In genomic region chr13:103983948-103984347, GRCh38 we compare ENCODE assay signal across 36 cellular contexts.
"Had no signal": no experiment of that assay in that cellular context is flagged by ENCODE, and none has a peak within 500 bp of the region (broad histone marks: within the 10 kb centered on the region; RNA-seq: fewer than 3 reads in every experiment).

No MANE protein-coding gene starts in this region.

- H3K9me3 Mint-ChIP-seq: activated CD4-positive, alpha-beta T cell treated with anti-CD3 and anti-CD28 coated beads, Interleukin-2, amount 10 ng/mL, durations not matched to agents 7 days and 5 days; activated naive CD4-positive, alpha-beta T cell treated with anti-CD3 and anti-CD28 coated beads, Interleukin-2, amount 50 U/mL, for 24 hours; activated naive CD8-positive, alpha-beta T cell treated with anti-CD3 and anti-CD28 coated beads, Interleukin-2, amount 10 ng/mL, durations not matched to agents 7 days and 5 days; activated naive CD8-positive, alpha-beta T cell treated with anti-CD3 and anti-CD28 coated beads, Interleukin-2, amount 50 U/mL, for 24 hours; activated T-cell treated with anti-CD3 and anti-CD28 coated beads, Interleukin-2, amount 50 U/mL, for 24 hours; brain; T-helper 1 cell treated with Interleukin-12 subunit alpha and Interleukin-12 subunit beta and Interleukin-4 antibody, amounts not matched to agents 30 μg/mL and 1 μg/mL, for 36 hours had no signal

- H3K9me3 ChIP-seq: ascending aorta had no signal

- H3K27ac Mint-ChIP-seq: activated B cell treated with CpG ODN at 0.5 μM for 24 hours; activated CD4-positive, alpha-beta memory T cell treated with anti-CD3 and anti-CD28 coated beads, Interleukin-2, amount 10 ng/mL, durations not matched to agents 7 days and 5 days; activated CD4-positive, alpha-beta T cell treated with anti-CD3 and anti-CD28 coated beads, Interleukin-2, amount 10 ng/mL, durations not matched to agents 7 days and 5 days; activated CD8-positive, alpha-beta memory T cell treated with anti-CD3 and anti-CD28 coated beads, Interleukin-2, amount 10 ng/mL, durations not matched to agents 7 days and 5 days; activated CD8-positive, alpha-beta T cell treated with anti-CD3 and anti-CD28 coated beads, Interleukin-2, amount 10 ng/mL, durations not matched to agents 7 days and 5 days; activated naive CD4-positive, alpha-beta T cell treated with anti-CD3 and anti-CD28 coated beads, Interleukin-2, amount 10 ng/mL, durations not matched to agents 7 days and 5 days; activated naive CD4-positive, alpha-beta T cell treated with anti-CD3 and anti-CD28 coated beads, Interleukin-2, amount 50 U/mL, for 24 hours; activated naive CD8-positive, alpha-beta T cell; activated naive CD8-positive, alpha-beta T cell treated with anti-CD3 and anti-CD28 coated beads, Interleukin-2, amount 10 ng/mL, durations not matched to agents 7 days and 5 days; activated naive CD8-positive, alpha-beta T cell treated with anti-CD3 and anti-CD28 coated beads, Interleukin-2, amount 50 U/mL, for 24 hours; activated T-cell treated with anti-CD3 and anti-CD28 coated beads, Interleukin-2, amount 50 U/mL, for 24 hours; activated T-helper 2 cell treated with anti-CD3 and anti-CD28 coated beads, Interferon-gamma antibody, Interleukin-2, Interleukin-4, amounts not matched to agents 10 μg/mL and 5 μg/mL and 100 μg/mL, durations not matched to agents 14 hours and 24 hours and 36 hours; brain; T-helper 1 cell treated with Interleukin-12 subunit alpha and Interleukin-12 subunit beta and Interleukin-4 antibody, amounts not matched to agents 30 μg/mL and 1 μg/mL, for 36 hours; T-helper 2 cell treated with Interferon-gamma antibody and Interleukin-4, amounts not matched to agents 5 μg/mL and 100 μg/mL, for 36 hours had no signal

- DNase-seq: activated B cell treated with CpG ODN at 0.5 μM for 24 hours; activated CD4-positive, alpha-beta memory T cell treated with anti-CD3 and anti-CD28 coated beads, Interleukin-2, amount 10 ng/mL, durations not matched to agents 7 days and 5 days; activated CD4-positive, alpha-beta T cell treated with anti-CD3 and anti-CD28 coated beads for 4 hours; activated CD4-positive, alpha-beta T cell treated with anti-CD3 and anti-CD28 coated beads, Interleukin-2, amount 10 ng/mL, durations not matched to agents 7 days and 5 days; activated CD4-positive, alpha-beta T cell treated with anti-CD3 and anti-CD28 coated beads, Interleukin-2, amount 50 U/mL, for 48 hours; activated CD4-positive, CD25-positive, alpha-beta regulatory T cell treated with anti-CD3 and anti-CD28 coated beads, Interleukin-2, amount 50 U/mL, for 72 hours; activated CD8-positive, alpha-beta memory T cell treated with anti-CD3 and anti-CD28 coated beads for 24 hours; activated CD8-positive, alpha-beta memory T cell treated with anti-CD3 and anti-CD28 coated beads, Interleukin-2, amount 10 ng/mL, durations not matched to agents 7 days and 5 days; activated CD8-positive, alpha-beta memory T cell treated with anti-CD3 and anti-CD28 coated beads, Interleukin-2, amount 50 U/mL, for 48 hours; activated CD8-positive, alpha-beta T cell treated with anti-CD3 and anti-CD28 coated beads, Interleukin-2, amount 10 ng/mL, durations not matched to agents 7 days and 5 days; activated effector memory CD4-positive, alpha-beta T cell treated with Interleukin-2 at 50 U/mL for 16 hours; activated gamma-delta T cell; activated naive CD4-positive, alpha-beta T cell treated with anti-CD3 and anti-CD28 coated beads, Interleukin-2, amount 10 ng/mL, durations not matched to agents 7 days and 5 days; activated naive CD4-positive, alpha-beta T cell treated with Interleukin-2 at 50 U/mL for 16 hours; activated naive CD8-positive, alpha-beta T cell treated with anti-CD3 and anti-CD28 coated beads, Interleukin-2, amount 10 ng/mL, durations not matched to agents 7 days and 5 days; activated naive CD8-positive, alpha-beta T cell treated with anti-CD3 and anti-CD28 coated beads, Interleukin-2, amount 50 U/mL, for 24 hours; activated T-cell treated with anti-CD3 and anti-CD28 coated beads, Interleukin-2, amount 50 U/mL, for 24 hours; activated T-cell treated with anti-CD3 and anti-CD28 coated beads, Interleukin-2, amount 50 U/mL, for 48 hours; amygdala; anterior cingulate cortex; caudate nucleus; cerebellar nuclear complex; T-helper 2 cell; T-helper 9 cell had no signal

- H3K27me3 ChIP-seq: ascending aorta, cardiac muscle cell had no signal

- H3K36me3 ChIP-seq: ascending aorta, cardiac muscle cell had no signal

- H3K4me1 ChIP-seq: ascending aorta had no signal

- H3K4me1 Mint-ChIP-seq: activated B cell treated with CpG ODN at 0.5 μM for 24 hours; activated CD4-positive, alpha-beta memory T cell treated with anti-CD3 and anti-CD28 coated beads, Interleukin-2, amount 10 ng/mL, durations not matched to agents 7 days and 5 days; activated CD4-positive, alpha-beta T cell treated with anti-CD3 and anti-CD28 coated beads, Interleukin-2, amount 10 ng/mL, durations not matched to agents 7 days and 5 days; activated CD8-positive, alpha-beta memory T cell treated with anti-CD3 and anti-CD28 coated beads, Interleukin-2, amount 10 ng/mL, durations not matched to agents 7 days and 5 days; activated naive CD4-positive, alpha-beta T cell treated with anti-CD3 and anti-CD28 coated beads, Interleukin-2, amount 10 ng/mL, durations not matched to agents 7 days and 5 days; activated naive CD4-positive, alpha-beta T cell treated with anti-CD3 and anti-CD28 coated beads, Interleukin-2, amount 50 U/mL, for 24 hours; activated naive CD8-positive, alpha-beta T cell treated with anti-CD3 and anti-CD28 coated beads, Interleukin-2, amount 10 ng/mL, durations not matched to agents 7 days and 5 days; activated naive CD8-positive, alpha-beta T cell treated with anti-CD3 and anti-CD28 coated beads, Interleukin-2, amount 50 U/mL, for 24 hours; brain; central memory CD8-positive, alpha-beta T cell had no signal

- H3K4me3 Mint-ChIP-seq: activated B cell treated with CpG ODN at 0.5 μM for 24 hours; activated CD4-positive, alpha-beta memory T cell treated with anti-CD3 and anti-CD28 coated beads, Interleukin-2, amount 10 ng/mL, durations not matched to agents 7 days and 5 days; activated CD4-positive, alpha-beta T cell treated with anti-CD3 and anti-CD28 coated beads, Interleukin-2, amount 10 ng/mL, durations not matched to agents 7 days and 5 days; activated CD8-positive, alpha-beta memory T cell treated with anti-CD3 and anti-CD28 coated beads, Interleukin-2, amount 10 ng/mL, durations not matched to agents 7 days and 5 days; activated CD8-positive, alpha-beta T cell treated with anti-CD3 and anti-CD28 coated beads, Interleukin-2, amount 10 ng/mL, durations not matched to agents 7 days and 5 days; activated naive CD4-positive, alpha-beta T cell treated with anti-CD3 and anti-CD28 coated beads, Interleukin-2, amount 10 ng/mL, durations not matched to agents 7 days and 5 days; activated naive CD4-positive, alpha-beta T cell treated with anti-CD3 and anti-CD28 coated beads, Interleukin-2, amount 50 U/mL, for 24 hours; activated naive CD8-positive, alpha-beta T cell; activated naive CD8-positive, alpha-beta T cell treated with anti-CD3 and anti-CD28 coated beads, Interleukin-2, amount 10 ng/mL, durations not matched to agents 7 days and 5 days; activated naive CD8-positive, alpha-beta T cell treated with anti-CD3 and anti-CD28 coated beads, Interleukin-2, amount 50 U/mL, for 24 hours; activated T-cell treated with anti-CD3 and anti-CD28 coated beads, Interleukin-2, amount 50 U/mL, for 24 hours; brain; central memory CD8-positive, alpha-beta T cell; T-helper 1 cell treated with Interleukin-12 subunit alpha and Interleukin-12 subunit beta and Interleukin-4 antibody, amounts not matched to agents 30 μg/mL and 1 μg/mL, for 36 hours; T-helper 2 cell treated with Interferon-gamma antibody and Interleukin-4, amounts not matched to agents 5 μg/mL and 100 μg/mL, for 36 hours had no signal

- FAIRE-seq: bronchial epithelial cell, TTC549 had no signal

- H3K27ac ChIP-seq: ascending aorta, cardiac muscle cell, VCaP had no signal

- H3K36me3 Mint-ChIP-seq: activated CD8-positive, alpha-beta memory T cell treated with anti-CD3 and anti-CD28 coated beads, Interleukin-2, amount 10 ng/mL, durations not matched to agents 7 days and 5 days; activated naive CD4-positive, alpha-beta T cell treated with anti-CD3 and anti-CD28 coated beads, Interleukin-2, amount 10 ng/mL, durations not matched to agents 7 days and 5 days; activated naive CD4-positive, alpha-beta T cell treated with anti-CD3 and anti-CD28 coated beads, Interleukin-2, amount 50 U/mL, for 24 hours; activated naive CD8-positive, alpha-beta T cell; activated naive CD8-positive, alpha-beta T cell treated with anti-CD3 and anti-CD28 coated beads, Interleukin-2, amount 10 ng/mL, durations not matched to agents 7 days and 5 days; brain had no signal

- H3K4me3 ChIP-seq: ascending aorta, cardiac muscle cell had no signal

- ATAC-seq: activated CD8-positive, alpha-beta memory T cell treated with anti-CD3 and anti-CD28 coated beads, Interleukin-2, amount 10 ng/mL, durations not matched to agents 7 days and 5 days; activated CD8-positive, alpha-beta T cell treated with anti-CD3 and anti-CD28 coated beads, Interleukin-2, amount 10 ng/mL, durations not matched to agents 7 days and 5 days; activated naive CD8-positive, alpha-beta T cell treated with anti-CD3 and anti-CD28 coated beads, Interleukin-2, amount 50 U/mL, for 24 hours had no signal

- H3K27me3 Mint-ChIP-seq: activated B cell treated with CpG ODN at 0.5 μM for 24 hours; activated CD4-positive, alpha-beta memory T cell treated with anti-CD3 and anti-CD28 coated beads, Interleukin-2, amount 10 ng/mL, durations not matched to agents 7 days and 5 days; activated CD4-positive, alpha-beta T cell treated with anti-CD3 and anti-CD28 coated beads, Interleukin-2, amount 10 ng/mL, durations not matched to agents 7 days and 5 days; activated CD8-positive, alpha-beta memory T cell treated with anti-CD3 and anti-CD28 coated beads, Interleukin-2, amount 10 ng/mL, durations not matched to agents 7 days and 5 days; activated naive CD4-positive, alpha-beta T cell treated with anti-CD3 and anti-CD28 coated beads, Interleukin-2, amount 10 ng/mL, durations not matched to agents 7 days and 5 days; activated naive CD4-positive, alpha-beta T cell treated with anti-CD3 and anti-CD28 coated beads, Interleukin-2, amount 50 U/mL, for 24 hours; activated naive CD8-positive, alpha-beta T cell; activated naive CD8-positive, alpha-beta T cell treated with anti-CD3 and anti-CD28 coated beads, Interleukin-2, amount 10 ng/mL, durations not matched to agents 7 days and 5 days; activated naive CD8-positive, alpha-beta T cell treated with anti-CD3 and anti-CD28 coated beads, Interleukin-2, amount 50 U/mL, for 24 hours; activated T-cell treated with anti-CD3 and anti-CD28 coated beads, Interleukin-2, amount 50 U/mL, for 24 hours; central memory CD8-positive, alpha-beta T cell had no signal
